In the genomic region with DNA sequence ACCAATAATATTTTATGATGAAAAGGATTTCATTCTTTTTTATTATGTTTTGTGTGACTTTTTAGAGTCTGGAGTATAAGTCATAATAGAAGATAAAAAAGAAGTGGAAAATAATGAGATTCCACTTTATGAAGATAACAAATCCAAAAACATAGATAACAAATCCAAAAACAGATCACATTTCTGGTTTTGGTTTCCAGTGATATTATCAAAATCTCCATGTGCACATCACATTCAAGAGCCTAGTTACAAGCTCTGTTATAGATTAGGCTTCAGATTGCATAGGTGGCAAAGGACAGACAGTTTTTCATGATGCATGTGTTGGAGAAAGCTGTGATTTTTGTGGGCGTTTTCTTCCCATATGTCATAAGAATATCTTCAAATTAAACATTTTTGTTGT, we compare ENCODE assay signal across 8 cellular contexts.
"Had no signal": no experiment of that assay in that cellular context is flagged by ENCODE, and none has a peak within 500 bp of the region (broad histone marks: within the 10 kb centered on the region; RNA-seq: fewer than 3 reads in every experiment).

No MANE protein-coding gene starts in this region.

- DNase-seq: GDM1, GF-D8 had no signal

- H3K4me3 ChIP-seq: GM12878 had no signal

- FAIRE-seq: G401.6, GM12878, GM12891, GM12892, GM18507, GM19239 had no signal

- ATAC-seq: GM12878 had no signal
